In genomic region chr2:5695641-5696350, GRCh38 we compare ENCODE assay signal across 9 cellular contexts. TPM values are rescaled to one million over a fixed set of nuclear protein-coding genes. Genes with fewer than 3 reads are reported as not detected.
A peak's percentile ranks its signal among the peaks of the same experiment; 100 is the strongest.
DNase-seq lines count a peak whose midpoint lies in the region; ATAC-seq and TF ChIP-seq lines count a peak whose summit lies in the region.
"Had no signal": no experiment of that assay in that cellular context is flagged by ENCODE, and none has a peak within 500 bp of the region (broad histone marks: within the 10 kb centered on the region; RNA-seq: fewer than 3 reads in every experiment).

No MANE protein-coding gene starts in this region.

- peak overlapping the region in 2 of 3 donors; percentile 41 to 49 for H3K4me3 ChIP-seq in skeletal muscle tissue (ENCODE audit: low read length in 3 of 3)

- H3K4me1 ChIP-seq in foreskin keratinocyte: peaks cover 6% of the 10 kb centered on the region
- H3K4me1 ChIP-seq in skeletal muscle tissue (ENCODE audit: control insufficient read depth in 3 of 3, insufficient read depth in 3 of 3, low read length in 3 of 3): peaks cover 10 to 20% (median 18%) of the 10 kb centered on the region in 3 donors

- no peaks in the 10 kb centered on the region for H3K9me3 ChIP-seq in skeletal muscle tissue (ENCODE audit: control insufficient read depth in 3 of 3, low read length in 3 of 3)

- DNase-seq in NCI-H1417 (lab: John Stamatoyannopoulos, UW) (peak; percentile 61 to 84 (median 83)), NCI-H1417 treated with DMSO at 0.1 percent for 48 hours (lab: John Stamatoyannopoulos, UW) (no peak), NCI-H510A treated with DMSO at 0.1 percent for 48 hours (lab: John Stamatoyannopoulos, UW) (peak; percentile 77), foreskin keratinocyte (peak in 1 of 2 donors; percentile 63), NOMO-1 treated with DMSO at 0.1 percent for 48 hours (lab: John Stamatoyannopoulos, UW; ENCODE audit: unreplicated experiment) (no peak)
- DNase-seq in stimulated activated CD4-positive, alpha-beta T cell treated with anti-CD3 and anti-CD28 coated beads, Interleukin-1b, Interleukin-23, amount 100 ng/mL, for 48 hours: no peak

- no peaks in the 10 kb centered on the region for H3K36me3 ChIP-seq in skeletal muscle tissue (ENCODE audit: control insufficient read depth in 3 of 3, insufficient read depth in 3 of 3, low read length in 3 of 3)

- H3K9ac ChIP-seq in skeletal muscle tissue (ENCODE audit: low read depth in 1 of 3, low read length in 3 of 3): no peak overlapping the region

- H3K27ac ChIP-seq in foreskin keratinocyte: peak overlapping the region; percentile 47
- no peak overlapping the region for H3K27ac ChIP-seq in skeletal muscle tissue (ENCODE audit: low read depth, low read length)
- H3K27ac ChIP-seq: epithelial cell of prostate had no signal

- peak; percentile 35 for ATAC-seq in foreskin keratinocyte
- ATAC-seq in GM19324 (IDR thresholded peaks at IDR 0.05; ENCODE audit: low FRiP score, unreplicated experiment): no peak

- H3K27me3 ChIP-seq in foreskin keratinocyte: peaks cover 59% of the 10 kb centered on the region
- peaks cover 56 to 68% (median 59%) of the 10 kb centered on the region in 3 donors for H3K27me3 ChIP-seq in skeletal muscle tissue (ENCODE audit: control insufficient read depth in 3 of 3, insufficient read depth in 3 of 3, low read length in 3 of 3)

- no peak for TF ChIP-seq CTCF in foreskin keratinocyte (conservative IDR thresholded peaks at IDR 0.05)

RNA-seq across cellular contexts. Expression of gene SOX11, which starts 3.6 kb away (rescaled TPM):
- total RNA-seq in foreskin keratinocyte: 3.4 and 3.8 TPM in 2 replicates
- 1.5 and 1.7 TPM in 2 replicates for polyA plus RNA-seq in foreskin keratinocyte
- total RNA-seq in skeletal muscle tissue: 18.3 TPM

Comparison
In these comparisons a context has a peak if more than half of its experiments do, and no peak if none do; other contexts are left out.
1. DNase-seq: peak in NCI-H1417 (3 of 3) and NCI-H510A treated with DMSO at 0.1 percent for 48 hours (single experiment); none in NCI-H1417 treated with DMSO at 0.1 percent for 48 hours (single experiment), stimulated activated CD4-positive, alpha-beta T cell treated with anti-CD3 and anti-CD28 coated beads, Interleukin-1b, Interleukin-23, amount 100 ng/mL, for 48 hours (single experiment) and NOMO-1 treated with DMSO at 0.1 percent for 48 hours (single experiment).